1 cellular context compared by ENCODE assay signal in the genomic region with DNA sequence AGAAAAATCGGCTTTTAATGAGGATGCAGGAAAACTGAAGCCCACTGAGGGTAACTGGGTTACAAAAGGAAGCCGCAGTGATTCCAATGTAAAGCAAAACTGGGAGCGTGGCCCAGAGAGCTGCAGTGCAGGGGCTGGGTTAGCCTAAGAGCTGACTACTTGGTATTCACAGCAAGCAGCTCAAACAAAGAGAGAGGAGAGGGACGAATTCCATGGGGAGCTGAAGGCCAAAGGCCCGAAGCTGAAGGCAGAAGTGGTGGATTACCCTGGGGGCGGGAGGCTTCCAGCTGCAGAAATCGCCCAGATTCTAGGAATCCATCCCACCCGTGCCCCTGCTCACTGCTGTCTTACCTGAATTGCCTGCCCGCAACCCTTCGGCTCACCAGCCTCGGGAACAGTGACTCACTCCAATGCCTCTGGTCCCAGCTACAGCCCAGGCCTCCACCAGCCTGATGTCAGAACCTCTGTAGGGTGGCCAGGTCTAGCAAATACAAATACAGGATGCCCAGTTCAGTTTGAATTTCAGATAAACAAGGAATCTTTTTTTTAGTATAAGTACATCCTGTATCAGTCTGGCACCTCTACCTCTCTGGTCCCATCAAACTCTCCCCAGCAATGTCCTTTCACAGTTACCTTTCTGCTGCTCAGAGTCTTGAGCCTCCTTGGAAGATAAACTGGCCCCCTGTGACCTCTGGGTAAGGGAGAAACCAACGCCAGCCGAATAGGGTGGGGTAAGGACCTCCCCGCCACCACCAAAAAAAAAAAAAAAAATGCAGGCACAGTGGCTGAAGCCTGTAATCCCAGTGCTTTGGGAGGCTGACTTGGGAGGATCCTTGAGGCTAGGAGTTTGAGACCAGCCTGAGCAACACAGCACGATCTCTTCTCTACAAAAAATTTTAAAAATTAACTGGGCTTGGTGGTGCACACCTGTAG.
TF ChIP-seq lines count a peak whose summit lies in the region.

No MANE protein-coding gene starts in this region.

TF ChIP-seq in HepG2, 621 proteins besides CTCF, POLR2A, EP300 and RAD21 (continued from another document and continues in another):
- TF ChIP-seq, protein P1, sequence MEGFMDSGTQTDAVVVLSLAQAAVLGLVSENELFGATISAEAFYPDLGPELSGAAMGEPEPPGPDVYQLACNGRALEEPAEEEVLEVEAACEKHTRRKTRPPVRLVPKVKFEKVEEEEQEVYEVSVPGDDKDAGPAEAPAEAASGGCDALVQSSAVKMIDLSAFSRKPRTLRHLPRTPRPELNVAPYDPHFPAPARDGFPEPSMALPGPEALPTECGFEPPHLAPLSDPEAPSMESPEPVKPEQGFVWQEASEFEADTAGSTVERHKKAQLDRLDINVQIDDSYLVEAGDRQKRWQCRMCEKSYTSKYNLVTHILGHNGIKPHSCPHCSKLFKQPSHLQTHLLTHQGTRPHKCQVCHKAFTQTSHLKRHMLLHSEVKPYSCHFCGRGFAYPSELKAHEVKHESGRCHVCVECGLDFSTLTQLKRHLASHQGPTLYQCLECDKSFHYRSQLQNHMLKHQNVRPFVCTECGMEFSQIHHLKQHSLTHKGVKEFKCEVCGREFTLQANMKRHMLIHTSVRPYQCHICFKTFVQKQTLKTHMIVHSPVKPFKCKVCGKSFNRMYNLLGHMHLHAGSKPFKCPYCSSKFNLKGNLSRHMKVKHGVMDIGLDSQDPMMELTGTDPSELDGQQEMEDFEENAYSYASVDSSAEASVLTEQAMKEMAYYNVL (CRISPR knock-in tag; IDR thresholded peaks at IDR 0.05; ENCODE audit: borderline replicate concordance) = peak; percentile 54; the same call in 1 of the 2 replicates
- TF ChIP-seq ZNF234 (CRISPR knock-in tag; conservative IDR thresholded peaks at IDR 0.05) = no peak
- TF ChIP-seq, protein P2, sequence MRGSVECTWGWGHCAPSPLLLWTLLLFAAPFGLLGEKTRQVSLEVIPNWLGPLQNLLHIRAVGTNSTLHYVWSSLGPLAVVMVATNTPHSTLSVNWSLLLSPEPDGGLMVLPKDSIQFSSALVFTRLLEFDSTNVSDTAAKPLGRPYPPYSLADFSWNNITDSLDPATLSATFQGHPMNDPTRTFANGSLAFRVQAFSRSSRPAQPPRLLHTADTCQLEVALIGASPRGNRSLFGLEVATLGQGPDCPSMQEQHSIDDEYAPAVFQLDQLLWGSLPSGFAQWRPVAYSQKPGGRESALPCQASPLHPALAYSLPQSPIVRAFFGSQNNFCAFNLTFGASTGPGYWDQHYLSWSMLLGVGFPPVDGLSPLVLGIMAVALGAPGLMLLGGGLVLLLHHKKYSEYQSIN (CRISPR knock-in tag; IDR thresholded peaks at IDR 0.05; ENCODE audit: borderline replicate concordance) = no peak
- TF ChIP-seq SMARCC2 (IDR thresholded peaks at IDR 0.05) = no peak
- 0 out of 2 replicates have a peak, but pooled peaks have one; percentile 45 for TF ChIP-seq ZNF136 (CRISPR knock-in tag; IDR thresholded peaks at IDR 0.05; ENCODE audit: low read depth)
- TF ChIP-seq NPAS2 (CRISPR knock-in tag; IDR thresholded peaks at IDR 0.05; ENCODE audit: borderline replicate concordance) = no peak
- TF ChIP-seq ZNF496 (CRISPR knock-in tag; IDR thresholded peaks at IDR 0.05; ENCODE audit: insufficient replicate concordance) = no peak
- no peak for TF ChIP-seq ZC3H4 (CRISPR knock-in tag; IDR thresholded peaks at IDR 0.05; ENCODE audit: borderline replicate concordance)
- TF ChIP-seq, protein P3, sequence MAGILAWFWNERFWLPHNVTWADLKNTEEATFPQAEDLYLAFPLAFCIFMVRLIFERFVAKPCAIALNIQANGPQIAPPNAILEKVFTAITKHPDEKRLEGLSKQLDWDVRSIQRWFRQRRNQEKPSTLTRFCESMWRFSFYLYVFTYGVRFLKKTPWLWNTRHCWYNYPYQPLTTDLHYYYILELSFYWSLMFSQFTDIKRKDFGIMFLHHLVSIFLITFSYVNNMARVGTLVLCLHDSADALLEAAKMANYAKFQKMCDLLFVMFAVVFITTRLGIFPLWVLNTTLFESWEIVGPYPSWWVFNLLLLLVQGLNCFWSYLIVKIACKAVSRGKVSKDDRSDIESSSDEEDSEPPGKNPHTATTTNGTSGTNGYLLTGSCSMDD (CRISPR knock-in tag; IDR thresholded peaks at IDR 0.05) = no peak
- TF ChIP-seq KDM4B (CRISPR knock-in tag; IDR thresholded peaks at IDR 0.05) = no peak
- TF ChIP-seq NR3C1 (CRISPR knock-in tag; IDR thresholded peaks at IDR 0.05) = no peak
- no peak for TF ChIP-seq PAWR (CRISPR knock-in tag; IDR thresholded peaks at IDR 0.05; ENCODE audit: borderline replicate concordance)
- TF ChIP-seq, protein P4, sequence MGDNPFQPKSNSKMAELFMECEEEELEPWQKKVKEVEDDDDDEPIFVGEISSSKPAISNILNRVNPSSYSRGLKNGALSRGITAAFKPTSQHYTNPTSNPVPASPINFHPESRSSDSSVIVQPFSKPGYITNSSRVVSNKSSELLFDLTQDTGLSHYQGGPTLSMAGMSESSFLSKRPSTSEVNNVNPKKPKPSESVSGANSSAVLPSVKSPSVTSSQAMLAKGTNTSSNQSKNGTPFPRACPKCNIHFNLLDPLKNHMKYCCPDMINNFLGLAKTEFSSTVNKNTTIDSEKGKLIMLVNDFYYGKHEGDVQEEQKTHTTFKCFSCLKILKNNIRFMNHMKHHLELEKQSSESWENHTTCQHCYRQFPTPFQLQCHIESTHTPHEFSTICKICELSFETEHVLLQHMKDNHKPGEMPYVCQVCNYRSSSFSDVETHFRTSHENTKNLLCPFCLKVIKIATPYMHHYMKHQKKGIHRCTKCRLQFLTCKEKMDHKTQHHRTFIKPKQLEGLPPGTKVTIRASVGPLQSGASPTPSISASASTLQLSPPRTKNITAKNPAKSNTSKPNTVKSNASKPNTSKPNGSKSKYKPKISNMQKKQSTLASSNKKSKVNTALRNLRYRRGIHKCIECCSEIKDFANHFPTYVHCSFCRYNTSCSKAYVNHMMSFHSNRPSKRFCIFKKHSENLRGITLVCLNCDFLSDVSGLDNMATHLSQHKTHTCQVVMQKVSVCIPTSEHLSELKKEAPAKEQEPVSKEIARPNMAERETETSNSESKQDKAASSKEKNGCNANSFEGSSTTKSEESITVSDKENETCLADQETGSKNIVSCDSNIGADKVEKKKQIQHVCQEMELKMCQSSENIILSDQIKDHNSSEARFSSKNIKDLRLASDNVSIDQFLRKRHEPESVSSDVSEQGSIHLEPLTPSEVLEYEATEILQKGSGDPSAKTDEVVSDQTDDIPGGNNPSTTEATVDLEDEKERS (CRISPR knock-in tag; IDR thresholded peaks at IDR 0.05) = no peak
- no peak for TF ChIP-seq SRF (IDR thresholded peaks at IDR 0.05; ENCODE audit: low read depth, low read length)
- TF ChIP-seq ZNF672 (CRISPR knock-in tag; IDR thresholded peaks at IDR 0.05) = no peak
- TF ChIP-seq, protein P5, sequence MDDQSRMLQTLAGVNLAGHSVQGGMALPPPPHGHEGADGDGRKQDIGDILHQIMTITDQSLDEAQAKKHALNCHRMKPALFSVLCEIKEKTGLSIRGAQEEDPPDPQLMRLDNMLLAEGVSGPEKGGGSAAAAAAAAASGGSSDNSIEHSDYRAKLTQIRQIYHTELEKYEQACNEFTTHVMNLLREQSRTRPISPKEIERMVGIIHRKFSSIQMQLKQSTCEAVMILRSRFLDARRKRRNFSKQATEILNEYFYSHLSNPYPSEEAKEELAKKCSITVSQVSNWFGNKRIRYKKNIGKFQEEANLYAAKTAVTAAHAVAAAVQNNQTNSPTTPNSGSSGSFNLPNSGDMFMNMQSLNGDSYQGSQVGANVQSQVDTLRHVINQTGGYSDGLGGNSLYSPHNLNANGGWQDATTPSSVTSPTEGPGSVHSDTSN (CRISPR knock-in tag; IDR thresholded peaks at IDR 0.05; ENCODE audit: borderline replicate concordance) = no peak
- TF ChIP-seq TMF1 (CRISPR knock-in tag; IDR thresholded peaks at IDR 0.05; ENCODE audit: low read depth) = no peak
- TF ChIP-seq ZSCAN31 (CRISPR knock-in tag; IDR thresholded peaks at IDR 0.05; ENCODE audit: low read depth) = no peak
- no peak for TF ChIP-seq ZNF251 (CRISPR knock-in tag; IDR thresholded peaks at IDR 0.05)
- TF ChIP-seq ZNF441 (CRISPR knock-in tag; IDR thresholded peaks at IDR 0.05; ENCODE audit: borderline replicate concordance) = 0 out of 2 replicates have a peak, but pooled peaks have one; percentile 36
- TF ChIP-seq ZNF550 (CRISPR knock-in tag; IDR thresholded peaks at IDR 0.05; ENCODE audit: borderline replicate concordance) = no peak
- TF ChIP-seq NR2C2 (CRISPR knock-in tag; IDR thresholded peaks at IDR 0.05; ENCODE audit: borderline replicate concordance) = no peak
- TF ChIP-seq ISL2 (CRISPR knock-in tag; IDR thresholded peaks at IDR 0.05) = no peak; the same call in 1 of the 2 replicates
- no peak for TF ChIP-seq ZBTB21 (CRISPR knock-in tag; IDR thresholded peaks at IDR 0.05)
- TF ChIP-seq, protein P6, sequence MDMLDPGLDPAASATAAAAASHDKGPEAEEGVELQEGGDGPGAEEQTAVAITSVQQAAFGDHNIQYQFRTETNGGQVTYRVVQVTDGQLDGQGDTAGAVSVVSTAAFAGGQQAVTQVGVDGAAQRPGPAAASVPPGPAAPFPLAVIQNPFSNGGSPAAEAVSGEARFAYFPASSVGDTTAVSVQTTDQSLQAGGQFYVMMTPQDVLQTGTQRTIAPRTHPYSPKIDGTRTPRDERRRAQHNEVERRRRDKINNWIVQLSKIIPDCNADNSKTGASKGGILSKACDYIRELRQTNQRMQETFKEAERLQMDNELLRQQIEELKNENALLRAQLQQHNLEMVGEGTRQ (IDR thresholded peaks at IDR 0.05; ENCODE audit: low read depth, low read length) = no peak
- TF ChIP-seq, protein P6 (CRISPR knock-in tag; IDR thresholded peaks at IDR 0.05; ENCODE audit: borderline replicate concordance) = no peak
- TF ChIP-seq, protein P7, sequence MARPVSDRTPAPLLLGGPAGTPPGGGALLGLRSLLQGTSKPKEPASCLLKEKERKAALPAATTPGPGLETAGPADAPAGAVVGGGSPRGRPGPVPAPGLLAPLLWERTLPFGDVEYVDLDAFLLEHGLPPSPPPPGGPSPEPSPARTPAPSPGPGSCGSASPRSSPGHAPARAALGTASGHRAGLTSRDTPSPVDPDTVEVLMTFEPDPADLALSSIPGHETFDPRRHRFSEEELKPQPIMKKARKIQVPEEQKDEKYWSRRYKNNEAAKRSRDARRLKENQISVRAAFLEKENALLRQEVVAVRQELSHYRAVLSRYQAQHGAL (CRISPR knock-in tag; IDR thresholded peaks at IDR 0.05; ENCODE audit: not compliant biosample characterization) = no peak
- no peak for TF ChIP-seq FIP1L1 (IDR thresholded peaks at IDR 0.05; ENCODE audit: borderline replicate concordance, insufficient read depth, low read depth, low read length)
- no peak for TF ChIP-seq SRSF9 (IDR thresholded peaks at IDR 0.05; ENCODE audit: borderline replicate concordance, insufficient read depth, low read depth, low read length, poor library complexity, severe bottlenecking)
- TF ChIP-seq ZNF230 (CRISPR knock-in tag; IDR thresholded peaks at IDR 0.05) = no peak
- no peak for TF ChIP-seq FOXK1 (CRISPR knock-in tag; IDR thresholded peaks at IDR 0.05; ENCODE audit: borderline replicate concordance, low read depth)
- TF ChIP-seq, protein P8, sequence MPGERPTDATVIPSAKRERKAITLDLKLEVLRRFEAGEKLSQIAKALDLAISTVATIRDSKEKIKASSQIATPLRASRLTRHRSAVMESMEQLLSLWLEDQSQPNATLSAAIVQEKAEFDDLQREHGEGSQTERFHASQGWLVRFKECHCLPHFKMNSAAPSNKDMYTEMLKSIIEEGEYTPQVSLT (CRISPR knock-in tag; IDR thresholded peaks at IDR 0.05; ENCODE audit: borderline replicate concordance, low read depth) = no peak
- TF ChIP-seq, protein P9, sequence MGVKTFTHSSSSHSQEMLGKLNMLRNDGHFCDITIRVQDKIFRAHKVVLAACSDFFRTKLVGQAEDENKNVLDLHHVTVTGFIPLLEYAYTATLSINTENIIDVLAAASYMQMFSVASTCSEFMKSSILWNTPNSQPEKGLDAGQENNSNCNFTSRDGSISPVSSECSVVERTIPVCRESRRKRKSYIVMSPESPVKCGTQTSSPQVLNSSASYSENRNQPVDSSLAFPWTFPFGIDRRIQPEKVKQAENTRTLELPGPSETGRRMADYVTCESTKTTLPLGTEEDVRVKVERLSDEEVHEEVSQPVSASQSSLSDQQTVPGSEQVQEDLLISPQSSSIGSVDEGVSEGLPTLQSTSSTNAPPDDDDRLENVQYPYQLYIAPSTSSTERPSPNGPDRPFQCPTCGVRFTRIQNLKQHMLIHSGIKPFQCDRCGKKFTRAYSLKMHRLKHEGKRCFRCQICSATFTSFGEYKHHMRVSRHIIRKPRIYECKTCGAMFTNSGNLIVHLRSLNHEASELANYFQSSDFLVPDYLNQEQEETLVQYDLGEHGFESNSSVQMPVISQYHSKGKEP (CRISPR knock-in tag; IDR thresholded peaks at IDR 0.05) = no peak
- TF ChIP-seq ZNF337 (CRISPR knock-in tag; IDR thresholded peaks at IDR 0.05; ENCODE audit: borderline replicate concordance, low read depth) = 0 out of 2 replicates have a peak, but pooled peaks have one; percentile 18
- TF ChIP-seq ZNF460 (CRISPR knock-in tag; IDR thresholded peaks at IDR 0.05; ENCODE audit: borderline replicate concordance) = peak; percentile 14; the same call in 1 of the 2 replicates
- no peak for TF ChIP-seq IKZF4 (CRISPR knock-in tag; IDR thresholded peaks at IDR 0.05; ENCODE audit: borderline replicate concordance, low read depth, not compliant biosample characterization)
- TF ChIP-seq ZFAT (CRISPR knock-in tag; conservative IDR thresholded peaks at IDR 0.05) = no peak
- TF ChIP-seq ZNF878 (CRISPR knock-in tag; IDR thresholded peaks at IDR 0.05) = no peak
- no peak; the same call in 1 of the 2 replicates for TF ChIP-seq GFI1 (CRISPR knock-in tag; IDR thresholded peaks at IDR 0.05; ENCODE audit: borderline replicate concordance)
- no peak for TF ChIP-seq NCOR1 (IDR thresholded peaks at IDR 0.05; ENCODE audit: borderline replicate concordance, low read length)
- TF ChIP-seq TRIM24 (CRISPR knock-in tag; IDR thresholded peaks at IDR 0.05) = no peak
- no peak for TF ChIP-seq ZC3H13 (CRISPR knock-in tag; IDR thresholded peaks at IDR 0.05)
- TF ChIP-seq, protein P10, sequence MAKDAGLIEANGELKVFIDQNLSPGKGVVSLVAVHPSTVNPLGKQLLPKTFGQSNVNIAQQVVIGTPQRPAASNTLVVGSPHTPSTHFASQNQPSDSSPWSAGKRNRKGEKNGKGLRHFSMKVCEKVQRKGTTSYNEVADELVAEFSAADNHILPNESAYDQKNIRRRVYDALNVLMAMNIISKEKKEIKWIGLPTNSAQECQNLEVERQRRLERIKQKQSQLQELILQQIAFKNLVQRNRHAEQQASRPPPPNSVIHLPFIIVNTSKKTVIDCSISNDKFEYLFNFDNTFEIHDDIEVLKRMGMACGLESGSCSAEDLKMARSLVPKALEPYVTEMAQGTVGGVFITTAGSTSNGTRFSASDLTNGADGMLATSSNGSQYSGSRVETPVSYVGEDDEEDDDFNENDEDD (CRISPR knock-in tag; IDR thresholded peaks at IDR 0.05; ENCODE audit: borderline replicate concordance) = no peak
- TF ChIP-seq ZSCAN12 (CRISPR knock-in tag; IDR thresholded peaks at IDR 0.05) = no peak
- TF ChIP-seq RXRA (CRISPR knock-in tag; IDR thresholded peaks at IDR 0.05) = no peak; the same call in 1 of the 2 replicates
